Comparison of ENCODE assay signal across 13 cellular contexts in genomic region chr2:47006374-47007220, GRCh38.
DNase-seq lines count a peak whose midpoint lies in the region; ATAC-seq and TF ChIP-seq lines count a peak whose summit lies in the region.
"Had no signal": no experiment of that assay in that cellular context is flagged by ENCODE, and none has a peak within 500 bp of the region (broad histone marks: within the 10 kb centered on the region; RNA-seq: fewer than 3 reads in every experiment).

No MANE protein-coding gene starts in this region.

- H3K36me3 Mint-ChIP-seq in chondrocyte (ENCODE audit: low read depth) (peaks cover 17% of the 10 kb centered on the region), neural progenitor cell (peaks cover 5% of the 10 kb centered on the region), MCF 10A (ENCODE audit: insufficient read depth, unreplicated experiment) (peaks cover 47% of the 10 kb centered on the region), T-cell (peaks cover 36% of the 10 kb centered on the region)

- H3K9me3 Mint-ChIP-seq in stimulated activated naive CD8-positive, alpha-beta T cell treated with anti-CD3 and anti-CD28 coated beads, Interleukin-15, amount 100 ng/mL, for 72 hours: no peaks in the 10 kb centered on the region
- H3K9me3 Mint-ChIP-seq in chondrocyte (ENCODE audit: low read depth): no peaks in the 10 kb centered on the region
- peaks cover 3% of the 10 kb centered on the region for H3K9me3 Mint-ChIP-seq in neural progenitor cell
- H3K9me3 Mint-ChIP-seq in MCF 10A (ENCODE audit: unreplicated experiment): no peaks in the 10 kb centered on the region
- H3K9me3 Mint-ChIP-seq in T-cell: no peaks in the 10 kb centered on the region
- H3K9me3 Mint-ChIP-seq: naive thymus-derived CD8-positive, alpha-beta T cell had no signal

- H3K27ac Mint-ChIP-seq in stimulated activated naive CD8-positive, alpha-beta T cell treated with anti-CD3 and anti-CD28 coated beads, Interleukin-15, amount 100 ng/mL, for 72 hours: peak overlapping the region in 1 of 2 donors; percentile 85
- H3K27ac Mint-ChIP-seq in chondrocyte (ENCODE audit: unreplicated experiment): peak overlapping the region; percentile 62
- H3K27ac Mint-ChIP-seq in neural progenitor cell: peak overlapping the region; percentile 76
- no peak overlapping the region for H3K27ac Mint-ChIP-seq in MCF 10A (ENCODE audit: low read depth, unreplicated experiment)
- H3K27ac Mint-ChIP-seq in T-cell: no peak overlapping the region

- TF ChIP-seq CTCF in chondrocyte (IDR thresholded peaks at IDR 0.05) (no peak), neural progenitor cell (IDR thresholded peaks at IDR 0.05) (no peak), MCF 10A (IDR thresholded peaks at IDR 0.05; ENCODE audit: unreplicated experiment) (no peak)

- BruUV-seq in MCF 10A (replicated peaks; lab: Mats Ljungman, UMichigan): no TSS peak

- H3K4me2 ChIP-seq in neural progenitor cell: no peak overlapping the region

- intact Hi-C loops in MCF 10A (cut with micrococcal nuclease): no loop called here

- POLR2A ChIA-PET in MCF 10A (lab: Yijun Ruan, JAX) (interaction anchor here (0.6 kb wide), 1 partner anchor 80 kb away, joined by 3 read pairs; no protein-coding TSS in a partner anchor), T-cell (lab: Charles Lee) (no interaction called here)

- H3K79me2 ChIP-seq in neural progenitor cell (ENCODE audit: low read depth): no peaks in the 10 kb centered on the region

- no peak overlapping the region for H2AFZ ChIP-seq in neural progenitor cell (replicated peaks)

- H3K36me3 ChIP-seq in neural progenitor cell: no peaks in the 10 kb centered on the region
- H3K36me3 ChIP-seq: SJCRH30 had no signal

- peak; percentile 4 for ATAC-seq in stimulated activated naive CD8-positive, alpha-beta T cell treated with anti-CD3 and anti-CD28 coated beads, Interleukin-15, amount 100 ng/mL, for 72 hours
- no peak for ATAC-seq in stimulated activated naive CD8-positive, alpha-beta T cell treated with anti-CD3 and anti-CD28 coated beads, Interleukin-15, Interleukin-2, amounts not matched to agents 100 U/mL and 50 U/mL, for 24 hours
- ATAC-seq in HG03442 (IDR thresholded peaks at IDR 0.05; ENCODE audit: unreplicated experiment): no peak
- ATAC-seq in T-cell (replicated peaks in 1 of 4): no peak
- ATAC-seq: left colon; naive thymus-derived CD8-positive, alpha-beta T cell had no signal

- H3K27me3 ChIP-seq in neural progenitor cell: no peaks in the 10 kb centered on the region
- H3K27me3 ChIP-seq: SJCRH30, suprapubic skin had no signal

- no peak overlapping the region for H3K4me3 ChIP-seq in neural progenitor cell
- H3K4me3 ChIP-seq: SJCRH30, suprapubic skin had no signal

- peaks cover 40% of the 10 kb centered on the region for H3K4me1 ChIP-seq in neural progenitor cell

- peaks cover 14% of the 10 kb centered on the region for H4K20me1 ChIP-seq in neural progenitor cell (ENCODE audit: low read depth)

- no peak overlapping the region for H3K9ac ChIP-seq in neural progenitor cell

- H3K27me3 Mint-ChIP-seq in stimulated activated naive CD8-positive, alpha-beta T cell treated with anti-CD3 and anti-CD28 coated beads, Interleukin-15, amount 100 ng/mL, for 72 hours: no peaks in the 10 kb centered on the region
- H3K27me3 Mint-ChIP-seq in chondrocyte (ENCODE audit: low read depth): no peaks in the 10 kb centered on the region
- H3K27me3 Mint-ChIP-seq in neural progenitor cell (ENCODE audit: insufficient read depth, low read depth): peaks cover 8% of the 10 kb centered on the region
- no peaks in the 10 kb centered on the region for H3K27me3 Mint-ChIP-seq in MCF 10A (ENCODE audit: insufficient read depth, unreplicated experiment)
- no peaks in the 10 kb centered on the region for H3K27me3 Mint-ChIP-seq in T-cell
- H3K27me3 Mint-ChIP-seq: naive thymus-derived CD8-positive, alpha-beta T cell had no signal

- H3F3A ChIP-seq in neural progenitor cell (ENCODE audit: low read depth): peaks cover 17% of the 10 kb centered on the region

- H3K4me3 Mint-ChIP-seq in stimulated activated naive CD8-positive, alpha-beta T cell treated with anti-CD3 and anti-CD28 coated beads, Interleukin-15, amount 100 ng/mL, for 72 hours: no peak overlapping the region
- H3K4me3 Mint-ChIP-seq in chondrocyte (ENCODE audit: unreplicated experiment) (no peak overlapping the region), neural progenitor cell (peak overlapping the region; percentile 48), MCF 10A (ENCODE audit: unreplicated experiment) (no peak overlapping the region), T-cell (no peak overlapping the region)
- H3K4me3 Mint-ChIP-seq: naive thymus-derived CD8-positive, alpha-beta T cell had no signal

- CTCF ChIA-PET in MCF 10A (lab: Yijun Ruan, JAX): interaction anchor here (0.7 to 1.1 kb wide), 2 partner anchors 12 to 317 kb away, joined by 3 to 4 read pairs; no protein-coding TSS in a partner anchor
- CTCF ChIA-PET in T-cell (lab: Charles Lee): no interaction called here

- no peak for DNase-seq in stimulated activated naive CD8-positive, alpha-beta T cell treated with anti-CD3 and anti-CD28 coated beads, Interleukin-15, amount 100 ng/mL, for 72 hours
- no peak for DNase-seq in stimulated activated naive CD8-positive, alpha-beta T cell treated with anti-CD3 and anti-CD28 coated beads, Interleukin-15, Interleukin-2, amounts not matched to agents 100 U/mL and 50 U/mL, for 24 hours
- DNase-seq in chondrocyte (ENCODE audit: low spot score): no peak
- DNase-seq in neural progenitor cell (ENCODE audit: low spot score): no peak
- no peak for DNase-seq in NCI-H2196 treated with DMSO at 0.1 percent for 48 hours (lab: John Stamatoyannopoulos, UW; ENCODE audit: unreplicated experiment)
- DNase-seq in MCF 10A (ENCODE audit: unreplicated experiment): no peak
- DNase-seq in T-cell: no peak
- DNase-seq: activated CD4-positive, alpha-beta T cell treated with anti-CD3 and anti-CD28 coated beads, Interleukin-2, amount 50 U/mL, for 48 hours; left colon; naive thymus-derived CD8-positive, alpha-beta T cell; SJCRH30 had no signal

- H3K9me3 ChIP-seq in neural progenitor cell (ENCODE audit: low read depth): no peaks in the 10 kb centered on the region
- H3K9me3 ChIP-seq: SJCRH30, suprapubic skin had no signal

- no peak overlapping the region for H3K27ac ChIP-seq in neural progenitor cell
- H3K27ac ChIP-seq: SJCRH30 had no signal

- H3K4me1 Mint-ChIP-seq in stimulated activated naive CD8-positive, alpha-beta T cell treated with anti-CD3 and anti-CD28 coated beads, Interleukin-15, amount 100 ng/mL, for 72 hours: peaks cover 6% of the 10 kb centered on the region
- peaks cover 59% of the 10 kb centered on the region for H3K4me1 Mint-ChIP-seq in chondrocyte (ENCODE audit: low read depth)
- peaks cover 82% of the 10 kb centered on the region for H3K4me1 Mint-ChIP-seq in neural progenitor cell
- peaks cover 26% of the 10 kb centered on the region for H3K4me1 Mint-ChIP-seq in MCF 10A (ENCODE audit: insufficient read depth, unreplicated experiment)
- no peaks in the 10 kb centered on the region for H3K4me1 Mint-ChIP-seq in T-cell

Comparison
In these comparisons a context has a peak if more than half of its experiments do, and no peak if none do; other contexts are left out.
1. H3K27ac Mint-ChIP-seq: peak in chondrocyte (single experiment) and neural progenitor cell (single experiment); none in MCF 10A (single experiment) and T-cell (0 of 2).